11 cellular contexts compared by ENCODE assay signal in genomic region chr11:12112731-12113130, GRCh38. TPM values are rescaled to one million over a fixed set of nuclear protein-coding genes. Genes with fewer than 3 reads are reported as not detected.
DNase-seq lines count a peak whose midpoint lies in the region; ATAC-seq, FAIRE-seq and TF ChIP-seq lines count a peak whose summit lies in the region.
"Had no signal": no experiment of that assay in that cellular context is flagged by ENCODE, and none has a peak within 500 bp of the region (broad histone marks: within the 10 kb centered on the region; RNA-seq: fewer than 3 reads in every experiment).

No MANE protein-coding gene starts in this region.

- peaks cover 62% of the 10 kb centered on the region for H3K79me2 ChIP-seq in PC-9 (ENCODE audit: low read depth)

- no peaks in the 10 kb centered on the region for H3F3A ChIP-seq in PC-9 (ENCODE audit: insufficient read depth, low read depth)

- CTCF ChIA-PET in AG04450 (lab: Charles Lee) (no interaction called here), PC-9 (lab: Charles Lee) (no interaction called here)

- POLR2A ChIA-PET in AG04450 (lab: Yijun Ruan, JAX) (interaction anchor here (0.6 kb wide), 1 partner anchor 28 kb away, joined by 3 read pairs; no protein-coding TSS in a partner anchor), PC-9 (lab: Charles Lee; ENCODE audit: unreplicated experiment) (no interaction called here)

- DNase-seq in AG04450 (ENCODE audit: low read depth, low spot score) = no peak
- no peak for DNase-seq in PC-9
- no peak for DNase-seq in dorsolateral prefrontal cortex
- DNase-seq in GM12891 (ENCODE audit: insufficient read length, low spot score) = no peak
- no peak for DNase-seq in cortex of kidney (lab: John Stamatoyannopoulos, UW)
- DNase-seq in iPS-NIHi7 (ENCODE audit: extremely low spot score) = no peak
- DNase-seq: MV-4-11, NCI-H345 had no signal

- H3K27ac Mint-ChIP-seq in nephron = no peak overlapping the region

- H2AFZ ChIP-seq in PC-9 = no peak overlapping the region

- no peaks in the 10 kb centered on the region for H4K20me1 ChIP-seq in PC-9 (ENCODE audit: insufficient read depth)

- H3K27ac ChIP-seq in AG04450 (ENCODE audit: low read depth, low read length) = peak overlapping the region; percentile 31
- H3K27ac ChIP-seq in PC-9 = no peak overlapping the region
- H3K27ac ChIP-seq in dorsolateral prefrontal cortex = peak overlapping the region in 45 of 59 donors; percentile 3 to 91 (median 60)

- no peak for ATAC-seq in GM21447 (IDR thresholded peaks at IDR 0.05; ENCODE audit: unreplicated experiment)

- H3K27me3 Mint-ChIP-seq in nephron (ENCODE audit: low read depth) = peaks cover 64% of the 10 kb centered on the region

- H3K4me2 ChIP-seq in PC-9 = peak overlapping the region; percentile 87

- TF ChIP-seq POLR2A in GM12891 (IDR thresholded peaks at IDR 0.05; ENCODE audit: low read depth, low read length) = no peak

- no peaks in the 10 kb centered on the region for H3K36me3 Mint-ChIP-seq in nephron (ENCODE audit: low read depth)

- BruUV-seq in PC-9 (replicated peaks; lab: Mats Ljungman, UMichigan) = no TSS peak

- peak overlapping the region; percentile 94 for H3K4me3 ChIP-seq in AG04450 (ENCODE audit: low read depth, low read length)
- no peak overlapping the region for H3K4me3 ChIP-seq in PC-9
- H3K4me3 ChIP-seq in dorsolateral prefrontal cortex = peak overlapping the region in 51 of 59 donors; percentile 0 to 90 (median 80)

- no peaks in the 10 kb centered on the region for H3K9me3 Mint-ChIP-seq in nephron
- H3K9me3 Mint-ChIP-seq: CD14-positive monocyte had no signal

- H3K36me3 ChIP-seq in PC-9 (ENCODE audit: low read depth) = no peaks in the 10 kb centered on the region; the same call in 1 of the 2 replicates

- H3K9me3 ChIP-seq in AG04450 (ENCODE audit: control insufficient read depth, insufficient read depth, low read length) = no peaks in the 10 kb centered on the region; the same call in 1 of the 2 replicates
- no peaks in the 10 kb centered on the region for H3K9me3 ChIP-seq in PC-9 (ENCODE audit: insufficient read depth, low read depth)

- no peaks in the 10 kb centered on the region for H3K9me2 ChIP-seq in PC-9 (ENCODE audit: insufficient read depth)

- peaks cover 30% of the 10 kb centered on the region for H3K4me1 ChIP-seq in PC-9 (replicated peaks; ENCODE audit: insufficient read depth)

- FAIRE-seq in GM12891 (lab: Jason Lieb, UNC) = no peak

- H3K27me3 ChIP-seq in AG04450 (ENCODE audit: control insufficient read depth, insufficient read depth, low read length) = no peaks in the 10 kb centered on the region
- H3K27me3 ChIP-seq in PC-9 (ENCODE audit: insufficient read depth, low read depth) = no peaks in the 10 kb centered on the region
- no peaks in the 10 kb centered on the region for H3K27me3 ChIP-seq in dorsolateral prefrontal cortex

- H3K4me1 Mint-ChIP-seq in nephron = peaks cover 9% of the 10 kb centered on the region

- H3K4me3 Mint-ChIP-seq in nephron = peak overlapping the region; percentile 35 to 60 (median 52)

- intact Hi-C loops in PC-9 (cut with micrococcal nuclease; ENCODE audit: unreplicated experiment) = loop anchor here (5.0 to 10.0 kb wide), 2 partner anchors 58 to 170 kb away; no protein-coding TSS in a partner anchor
- intact Hi-C loops in dorsolateral prefrontal cortex (cut with DNase I) = loop anchor here in 1 of 2 donors (10.0 kb wide), 1 partner anchor 122 kb away; no protein-coding TSS in a partner anchor

- TF ChIP-seq CTCF in AG04450 (IDR thresholded peaks at IDR 0.05; ENCODE audit: low read depth, low read length) (no peak), PC-9 (conservative IDR thresholded peaks at IDR 0.05) (no peak), dorsolateral prefrontal cortex (IDR thresholded peaks at IDR 0.05 in 54 of 56, conservative IDR thresholded peaks at IDR 0.05 in 2 of 56; ENCODE audit: low read depth in 1 of 56, partially characterized antibody in 56 of 56) (no peak), nephron (IDR thresholded peaks at IDR 0.05; ENCODE audit: unreplicated experiment in 3 of 3) (no peak)

TF ChIP-seq in GM12891, 5 proteins besides CTCF, POLR2A, EP300 and RAD21:
- no peak for TF ChIP-seq PAX5 (IDR thresholded peaks at IDR 0.05; ENCODE audit: insufficient read depth, low read length, severe bottlenecking)
- TF ChIP-seq POLR2AphosphoS5 (IDR thresholded peaks at IDR 0.05; ENCODE audit: low read depth, low read length) = no peak
- no peak for TF ChIP-seq POU2F2 (IDR thresholded peaks at IDR 0.05; ENCODE audit: low read depth, low read length)
- no peak for TF ChIP-seq SPI1 (IDR thresholded peaks at IDR 0.05; ENCODE audit: low read depth, low read length)
- no peak for TF ChIP-seq TAF1 (IDR thresholded peaks at IDR 0.05; ENCODE audit: low read depth, low read length)

RNA-seq across cellular contexts. Expression of gene MICAL2, which starts 2.3 kb away (rescaled TPM):
- polyA plus RNA-seq in AG04450 (2011; rRNA removed) = 171 and 222 TPM in 2 replicates
- polyA minus RNA-seq in AG04450 (2011; rRNA and poly(A)+ RNA removed) = 389 and 460 TPM in 2 replicates
- 30.5 and 32.4 TPM in 2 replicates for total RNA-seq in PC-9 (2021)
- 100 to 1,000 TPM; 104 to 402 (median 289) TPM for total RNA-seq in dorsolateral prefrontal cortex
- polyA plus RNA-seq in GM12891 (2012; ENCODE audit: low read depth, missing spikeins) = 3.4 TPM
